ENCODE assay signal across 9 cellular contexts in the genomic region with DNA sequence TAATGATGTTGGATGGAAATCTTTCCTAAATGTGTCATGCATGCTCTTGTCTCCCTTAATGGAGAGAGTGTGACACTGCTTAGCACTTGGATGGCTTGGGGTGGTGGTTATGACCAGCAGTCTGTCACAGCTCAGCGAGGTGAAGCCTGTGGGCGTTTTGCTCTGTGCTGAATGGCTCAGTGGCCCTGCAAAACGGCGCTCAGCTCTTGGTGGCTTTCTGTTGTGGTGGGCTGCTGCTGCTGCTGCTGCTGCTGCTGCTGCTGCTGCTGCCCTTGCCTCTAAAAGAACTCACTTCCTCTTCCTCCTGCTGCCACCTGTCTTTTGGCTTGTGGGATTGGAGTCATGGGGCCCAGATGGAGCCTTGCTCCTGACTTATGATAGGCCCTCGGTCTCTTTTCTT. TPM values are rescaled to one million over a fixed set of nuclear protein-coding genes. Genes with fewer than 3 reads are reported as not detected.
DNase-seq lines count a peak whose midpoint lies in the region; ATAC-seq and TF ChIP-seq lines count a peak whose summit lies in the region.
"Not testable (repeated sequence)": the region's sequence is repeated elsewhere in the genome, so short reads cannot be mapped to it uniquely, and the experiment has no call there.
"Had no signal": no experiment of that assay in that cellular context is flagged by ENCODE, and none has a peak within 500 bp of the region (broad histone marks: within the 10 kb centered on the region; RNA-seq: fewer than 3 reads in every experiment).

No MANE protein-coding gene starts in this region.

- intact Hi-C loops in lower lobe of right lung (cut with DNase I): not testable (repeated sequence)

- not testable (repeated sequence) for H3K9me3 ChIP-seq in lower lobe of right lung

- H3K9me3 Mint-ChIP-seq in activated naive CD4-positive, alpha-beta T cell treated with anti-CD3 and anti-CD28 coated beads, Interleukin-2, amount 10 ng/mL, durations not matched to agents 7 days and 5 days; stimulated activated naive B cell treated with anti-CD40 and anti-IgM and Interleukin-4, amounts not matched to agents 10 μg/mL and 1 μg/mL and 100 μg/mL, for 72 hours: not testable (repeated sequence)

- CTCF ChIA-PET in activated naive CD4-positive, alpha-beta T cell treated with anti-CD3 and anti-CD28 coated beads, Interleukin-2, amount 10 ng/mL, durations not matched to agents 7 days and 5 days (lab: Charles Lee): not testable (repeated sequence)

- not testable (repeated sequence) for H3K4me3 ChIP-seq in lower lobe of right lung

- peak overlapping the region; percentile 91 for H3K27ac Mint-ChIP-seq in activated naive CD4-positive, alpha-beta T cell treated with anti-CD3 and anti-CD28 coated beads, Interleukin-2, amount 10 ng/mL, durations not matched to agents 7 days and 5 days
- peak overlapping the region; percentile 83 for H3K27ac Mint-ChIP-seq in stimulated activated naive B cell treated with anti-CD40 and anti-IgM and Interleukin-4, amounts not matched to agents 10 μg/mL and 1 μg/mL and 100 μg/mL, for 72 hours

- not testable (repeated sequence) for H3K4me1 Mint-ChIP-seq in activated naive CD4-positive, alpha-beta T cell treated with anti-CD3 and anti-CD28 coated beads, Interleukin-2, amount 10 ng/mL, durations not matched to agents 7 days and 5 days; stimulated activated naive B cell treated with anti-CD40 and anti-IgM and Interleukin-4, amounts not matched to agents 10 μg/mL and 1 μg/mL and 100 μg/mL, for 72 hours

- H3K27me3 Mint-ChIP-seq in activated naive CD4-positive, alpha-beta T cell treated with anti-CD3 and anti-CD28 coated beads, Interleukin-2, amount 10 ng/mL, durations not matched to agents 7 days and 5 days; stimulated activated naive B cell treated with anti-CD40 and anti-IgM and Interleukin-4, amounts not matched to agents 10 μg/mL and 1 μg/mL and 100 μg/mL, for 72 hours: not testable (repeated sequence)

- peak; percentile 66 for DNase-seq in activated naive CD4-positive, alpha-beta T cell treated with anti-CD3 and anti-CD28 coated beads, Interleukin-2, amount 10 ng/mL, durations not matched to agents 7 days and 5 days
- not testable (repeated sequence) for DNase-seq in lower lobe of right lung
- DNase-seq in stimulated activated naive B cell treated with anti-CD40 and anti-IgM and Interleukin-4, amounts not matched to agents 10 μg/mL and 1 μg/mL and 100 μg/mL, for 72 hours: peak; percentile 65

- H3K4me3 Mint-ChIP-seq in activated naive CD4-positive, alpha-beta T cell treated with anti-CD3 and anti-CD28 coated beads, Interleukin-2, amount 10 ng/mL, durations not matched to agents 7 days and 5 days: peak overlapping the region; percentile 38
- H3K4me3 Mint-ChIP-seq in stimulated activated naive B cell treated with anti-CD40 and anti-IgM and Interleukin-4, amounts not matched to agents 10 μg/mL and 1 μg/mL and 100 μg/mL, for 72 hours: not testable (repeated sequence)

- H3K4me1 ChIP-seq in lower lobe of right lung: not testable (repeated sequence)

- TF ChIP-seq CTCF in lower lobe of right lung (IDR thresholded peaks at IDR 0.05): not testable (repeated sequence)

- not testable (repeated sequence) for H3K27me3 ChIP-seq in lower lobe of right lung (ENCODE audit: low read depth)

- ATAC-seq in GM18858 (IDR thresholded peaks at IDR 0.05; ENCODE audit: unreplicated experiment) (peak; percentile 98), GM21367 (IDR thresholded peaks at IDR 0.05; ENCODE audit: unreplicated experiment) (peak; percentile 98), HG02852 (IDR thresholded peaks at IDR 0.05; ENCODE audit: unreplicated experiment) (peak; percentile 99), HG03354 (IDR thresholded peaks at IDR 0.05; ENCODE audit: poor library complexity, severe bottlenecking, unreplicated experiment) (peak; percentile 99), lower lobe of right lung (peak; percentile 32 to 42)
- ATAC-seq in activated CD4-positive, CD25-positive, alpha-beta regulatory T cell treated with anti-CD3 and anti-CD28 coated beads, Interleukin-2, amount 50 U/mL, for 24 hours: peak; percentile 99
- peak; percentile 99 for ATAC-seq in stimulated activated naive B cell treated with anti-CD40 and anti-IgM and Interleukin-4, amounts not matched to agents 10 μg/mL and 1 μg/mL and 100 μg/mL, for 72 hours (replicated peaks)

- not testable (repeated sequence) for H3K36me3 Mint-ChIP-seq in activated naive CD4-positive, alpha-beta T cell treated with anti-CD3 and anti-CD28 coated beads, Interleukin-2, amount 10 ng/mL, durations not matched to agents 7 days and 5 days
- peaks cover 11 to 15% of the 10 kb centered on the region in 2 donors for H3K36me3 Mint-ChIP-seq in stimulated activated naive B cell treated with anti-CD40 and anti-IgM and Interleukin-4, amounts not matched to agents 10 μg/mL and 1 μg/mL and 100 μg/mL, for 72 hours

- not testable (repeated sequence) for H3K27ac ChIP-seq in lower lobe of right lung

- H3K36me3 ChIP-seq in lower lobe of right lung: peaks cover 20% of the 10 kb centered on the region

RNA-seq across cellular contexts. Expression of a gene that starts 23.7 kb away (rescaled TPM):
- total RNA-seq in lower lobe of right lung: 16.6 TPM

RNA-seq across cellular contexts. Expression of a gene that starts 25.1 kb away (rescaled TPM):
- total RNA-seq in lower lobe of right lung: 36.5 TPM

RNA-seq across cellular contexts. Expression of a gene that starts 56.5 kb away (rescaled TPM):
- 0.18 TPM for total RNA-seq in lower lobe of right lung
- total RNA-seq: PC-9 had no signal

Comparison
In these comparisons a context has a peak if more than half of its experiments do, and no peak if none do; other contexts are left out.
1. ATAC-seq: peak in every context shown above with its lines; median percentile 99 in HG02852; 99 in HG03354; 99 in activated CD4-positive, CD25-positive, alpha-beta regulatory T cell treated with anti-CD3 and anti-CD28 coated beads, Interleukin-2, amount 50 U/mL, for 24 hours; 99 in stimulated activated naive B cell treated with anti-CD40 and anti-IgM and Interleukin-4, amounts not matched to agents 10 μg/mL and 1 μg/mL and 100 μg/mL, for 72 hours; 98 in GM18858; 98 in GM21367; 37 in lower lobe of right lung.